Comparison of ENCODE assay signal across 17 cellular contexts in the genomic region with DNA sequence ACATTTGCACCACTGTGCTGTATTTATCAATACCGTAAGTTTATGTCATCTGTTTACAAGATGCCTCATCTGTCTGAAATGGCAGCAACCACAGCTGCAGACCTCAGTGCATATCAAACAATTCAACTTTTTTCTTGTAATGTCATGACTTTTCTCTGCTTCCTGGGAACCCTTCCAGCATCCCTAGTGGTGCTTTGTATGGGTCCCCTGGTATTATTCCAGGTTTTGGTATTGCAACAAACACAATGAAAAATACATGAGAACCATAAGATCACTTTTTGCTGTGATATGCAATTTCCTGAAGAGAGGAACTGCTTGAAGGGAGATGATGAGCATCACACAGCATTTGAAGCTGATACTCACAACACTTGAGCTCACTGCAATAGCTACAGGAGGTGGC.
"Had no signal": no experiment of that assay in that cellular context is flagged by ENCODE, and none has a peak within 500 bp of the region (broad histone marks: within the 10 kb centered on the region; RNA-seq: fewer than 3 reads in every experiment).

No MANE protein-coding gene starts in this region.

- H3K9me3 ChIP-seq: upper lobe of right lung had no signal

- H3K36me3 ChIP-seq: lower lobe of right lung, upper lobe of right lung had no signal

- H3K4me3 ChIP-seq: lower lobe of right lung, mucosa of descending colon, upper lobe of right lung had no signal

- H3K27ac ChIP-seq: foreskin keratinocyte, lower lobe of right lung, upper lobe of right lung had no signal

- DNase-seq: activated gamma-delta T cell; activated T-cell treated with anti-CD3 and anti-CD28 coated beads, Interleukin-2, amount 50 U/mL, for 24 hours; cortex of kidney; effector CD8-positive, alpha-beta T cell; foreskin keratinocyte; immature natural killer cell; left cardiac atrium; lower lobe of right lung; mucosa of descending colon; natural killer cell; nucleus accumbens; stimulated activated CD4-positive, alpha-beta T cell treated with anti-CD3 and anti-CD28 coated beads, Interleukin-12 subunit alpha, Interleukin-12 subunit beta, amount 100 ng/mL, for 4 hours; stimulated activated CD4-positive, alpha-beta T cell treated with anti-CD3 and anti-CD28 coated beads, Interleukin-2, amount 100 ng/mL, for 48 hours; stimulated activated CD8-positive, alpha-beta memory T cell treated with anti-CD3 and anti-CD28 coated beads, Interleukin-4, amount 100 ng/mL, for 48 hours; stimulated activated naive CD8-positive, alpha-beta T cell treated with anti-CD3 and anti-CD28 coated beads, Interleukin-15, Interleukin-2, amounts not matched to agents 100 U/mL and 50 U/mL, for 24 hours; upper lobe of right lung had no signal

- ATAC-seq: foreskin keratinocyte; lower lobe of right lung; mucosa of descending colon; natural killer cell; sciatic nerve; stimulated activated naive CD8-positive, alpha-beta T cell treated with anti-CD3 and anti-CD28 coated beads, Interleukin-15, Interleukin-2, amounts not matched to agents 100 U/mL and 50 U/mL, for 24 hours; upper lobe of right lung had no signal

- H3K27me3 ChIP-seq: upper lobe of right lung had no signal

- H3K4me1 ChIP-seq: lower lobe of right lung, upper lobe of right lung had no signal
